8 cellular contexts compared by ENCODE assay signal in the genomic region with DNA sequence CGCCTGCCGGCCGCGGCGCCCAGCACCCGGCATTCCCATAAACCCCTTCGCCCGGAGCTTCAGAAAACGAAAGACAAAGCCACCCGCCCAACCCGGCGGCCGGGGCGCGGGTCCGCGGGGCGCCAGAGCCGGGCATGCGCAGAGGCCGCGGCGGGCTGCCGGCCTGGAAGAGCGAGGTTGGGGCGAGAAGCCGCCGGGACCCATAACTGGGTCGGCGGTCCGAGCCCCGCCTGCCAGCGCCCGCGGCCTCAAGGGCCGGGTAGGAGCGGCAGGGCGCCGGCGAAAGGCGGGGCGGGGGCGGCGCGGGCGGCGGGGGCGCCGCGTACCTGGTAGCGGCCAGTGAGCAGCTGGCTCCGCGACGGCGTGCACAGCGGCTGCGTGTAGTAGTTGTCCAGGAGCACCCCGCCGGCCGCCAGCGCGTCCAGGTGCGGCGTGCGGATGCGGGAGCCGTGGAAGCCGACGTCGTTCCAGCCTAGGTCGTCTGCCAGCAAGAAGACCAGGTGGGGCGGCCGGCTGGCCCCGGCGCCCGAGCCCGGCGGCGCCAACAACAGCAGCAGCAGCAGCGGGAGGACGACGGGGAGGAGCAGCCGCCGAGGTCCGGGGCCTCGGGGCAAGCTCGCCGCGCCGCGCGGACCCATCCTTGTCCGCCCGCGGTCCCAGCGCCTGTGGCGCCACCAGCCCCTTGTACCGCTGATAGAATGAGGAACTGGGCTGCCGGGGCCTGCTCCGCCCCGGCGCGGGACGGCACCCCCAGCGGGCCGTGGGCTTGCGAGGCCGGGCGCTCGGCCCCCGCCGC. TPM values are rescaled to one million over a fixed set of nuclear protein-coding genes. Genes with fewer than 3 reads are reported as not detected.
A peak's percentile ranks its signal among the peaks of the same experiment; 100 is the strongest.
DNase-seq lines count a peak whose midpoint lies in the region; ATAC-seq, FAIRE-seq and TF ChIP-seq lines count a peak whose summit lies in the region.

A gene (minus strand): TSS at position 700 of the 796 bp plus-strand sequence. CDS start 62 bp downstream, at position 638.

- DNase-seq in A673 (ENCODE audit: low spot score): peak; percentile 93
- peak; percentile 68 for DNase-seq in NCI-H2171 (lab: John Stamatoyannopoulos, UW)
- peak; percentile 69 to 76 for DNase-seq in breast epithelium (ENCODE audit: low spot score in 2 of 2)
- DNase-seq in small intestine: peak; percentile 89

- POLR2A ChIA-PET in A673 (lab: Charles Lee; ENCODE audit: low non-redundant PET): interaction anchor here (0.7 kb wide), 1 partner anchor 873 kb away, joined by 4 read pairs; no protein-coding TSS in a partner anchor

- H3K27me3 ChIP-seq in A673 (replicated peaks; ENCODE audit: insufficient read depth, low read depth, low read length, poor library complexity) (no peaks in the 10 kb centered on the region), breast epithelium (no peaks in the 10 kb centered on the region), iPS-20b (ENCODE audit: insufficient read depth, low read length) (peaks cover 3% of the 10 kb centered on the region; the same call in 1 of the 2 replicates), small intestine (ENCODE audit: control insufficient read depth in 2 of 2, insufficient read depth in 2 of 2, low read length in 2 of 2) (no peaks in the 10 kb centered on the region)

- no peaks in the 10 kb centered on the region for H3K9me3 ChIP-seq in A673 (ENCODE audit: low read depth, low read length, poor library complexity, severe bottlenecking)
- no peaks in the 10 kb centered on the region for H3K9me3 ChIP-seq in breast epithelium
- no peaks in the 10 kb centered on the region for H3K9me3 ChIP-seq in iPS-20b (ENCODE audit: insufficient read depth, low read depth, low read length)
- H3K9me3 ChIP-seq in small intestine (ENCODE audit: control insufficient read depth, low read depth): no peaks in the 10 kb centered on the region

- H3K27ac ChIP-seq in A673 (ENCODE audit: low read depth, low read length, poor library complexity, severe bottlenecking): peak within 1 kb of the TSS; percentile 80
- peak within 1 kb of the TSS; percentile 91 for H3K27ac ChIP-seq in VCaP
- peak within 1 kb of the TSS; percentile 88 to 98 for H3K27ac ChIP-seq in breast epithelium
- peak within 1 kb of the TSS; percentile 14 for H3K27ac ChIP-seq in iPS-20b (ENCODE audit: low read length)
- H3K27ac ChIP-seq in small intestine (ENCODE audit: low read depth in 1 of 2, low read length in 1 of 2): peak within 1 kb of the TSS; percentile 92 to 99

- peak within 1 kb of the TSS; percentile 82 for H3K4me3 ChIP-seq in A673 (ENCODE audit: low read depth, low read length, poor library complexity, severe bottlenecking)
- peak within 1 kb of the TSS; percentile 84 to 89 (median 88) for H3K4me3 ChIP-seq in breast epithelium
- H3K4me3 ChIP-seq in iPS-20b (ENCODE audit: low read length): peak within 1 kb of the TSS; percentile 71
- H3K4me3 ChIP-seq in small intestine (ENCODE audit: low read depth in 1 of 2, low read length in 2 of 2): peak within 1 kb of the TSS; percentile 74 to 85

- BruUV-seq in A673 (replicated peaks; lab: Mats Ljungman, UMichigan): no TSS peak

- FAIRE-seq in small intestine (lab: Jason Lieb, UNC): no peak

- ATAC-seq in GM18867 (IDR thresholded peaks at IDR 0.05; ENCODE audit: unreplicated experiment) (peak; percentile 60), HG03097 (IDR thresholded peaks at IDR 0.05; ENCODE audit: low FRiP score, unreplicated experiment) (peak; percentile 56)

- peaks cover 7% of the 10 kb centered on the region for H3K4me1 ChIP-seq in A673 (ENCODE audit: insufficient read depth, low read length, poor library complexity, severe bottlenecking)
- H3K4me1 ChIP-seq in breast epithelium: no peaks in the 10 kb centered on the region
- peaks cover 14% of the 10 kb centered on the region; the same call in 1 of the 2 replicates for H3K4me1 ChIP-seq in iPS-20b (ENCODE audit: insufficient read depth, low read length)
- peaks cover 0 to 4% of the 10 kb centered on the region in 2 donors for H3K4me1 ChIP-seq in small intestine (ENCODE audit: control insufficient read depth in 2 of 2, insufficient read depth in 1 of 2, low read depth in 1 of 2, low read length in 1 of 2)

- 0% methylated on average over 69 to 112 of the region's 112 CpGs for WGBS in small intestine, 3 donors

- CTCF ChIA-PET in A673 (lab: Charles Lee): interaction anchor here (0.6 kb wide), 3 partner anchors 12 to 618 kb away, joined by 3 to 8 read pairs (median 3); no protein-coding TSS in a partner anchor

- peak within 1 kb of the TSS; percentile 75 for H3K9ac ChIP-seq in iPS-20b (ENCODE audit: low read depth, low read length)

- H3K36me3 ChIP-seq in A673 (ENCODE audit: insufficient read depth, low read length, poor library complexity, severe bottlenecking) (no peaks in the 10 kb centered on the region), breast epithelium (no peaks in the 10 kb centered on the region), iPS-20b (ENCODE audit: insufficient read depth, low read depth, low read length) (no peaks in the 10 kb centered on the region), small intestine (ENCODE audit: control insufficient read depth in 2 of 2, insufficient read depth in 2 of 2, low read length in 2 of 2) (no peaks in the 10 kb centered on the region)

- intact Hi-C loops in A673 (cut with micrococcal nuclease; ENCODE audit: unreplicated experiment): no loop called here
- intact Hi-C loops in breast epithelium (cut with DNase I; ENCODE audit: low total_unique reads): no loop called here

- no peak for TF ChIP-seq POLR2A in breast epithelium (IDR thresholded peaks at IDR 0.05)

- no peak for TF ChIP-seq CTCF in A673 (conservative IDR thresholded peaks at IDR 0.05; ENCODE audit: low read depth, low read length)
- TF ChIP-seq CTCF in VCaP (conservative IDR thresholded peaks at IDR 0.05): peak; percentile 38
- TF ChIP-seq CTCF in breast epithelium (IDR thresholded peaks at IDR 0.05): no peak

RNA-seq across cellular contexts. Expression of the gene that starts here (rescaled TPM):
- 16.8 and 17.7 TPM in 2 replicates for total RNA-seq in A673 (2021)
- 10 to 100 TPM in 1 of 3 donors, 1 to 10 TPM in 2; 9.8 to 17.6 (median 10.0) TPM for total RNA-seq in breast epithelium
- 1 to 10 TPM in 1 of 3 donors, under 1 TPM in 2; 0.54 to 3.1 (median 0.67) TPM for polyA plus RNA-seq in small intestine

Comparison
In these comparisons a context has a peak if more than half of its experiments do, and no peak if none do; other contexts are left out.
1. Peak in every context shown above with its lines: DNase-seq, ATAC-seq, H3K4me3 ChIP-seq and H3K27ac ChIP-seq.
2. H3K27ac ChIP-seq: peak in every context shown above with its lines; median percentile 96 in small intestine; 93 in breast epithelium; 91 in VCaP; 80 in A673; 14 in iPS-20b.